ENCODE assay signal across 13 cellular contexts in genomic region chr12:95532851-95533250, GRCh38. TPM values are rescaled to one million over a fixed set of nuclear protein-coding genes. Genes with fewer than 3 reads are reported as not detected.
A peak's percentile ranks its signal among the peaks of the same experiment; 100 is the strongest.
DNase-seq lines count a peak whose midpoint lies in the region; ATAC-seq and TF ChIP-seq lines count a peak whose summit lies in the region.
"Had no signal": no experiment of that assay in that cellular context is flagged by ENCODE, and none has a peak within 500 bp of the region (broad histone marks: within the 10 kb centered on the region; RNA-seq: fewer than 3 reads in every experiment).

No MANE protein-coding gene starts in this region.

- H3K27me3 Mint-ChIP-seq in type B pancreatic cell (peaks cover 10% of the 10 kb centered on the region), glutamatergic neuron (ENCODE audit: unreplicated experiment) (no peaks in the 10 kb centered on the region)
- H3K27me3 Mint-ChIP-seq: activated naive CD8-positive, alpha-beta T cell; stimulated activated naive CD8-positive, alpha-beta T cell treated with anti-CD3 and anti-CD28 coated beads, Interleukin-15, Interleukin-2, amounts not matched to agents 100 ng/mL and 50 ng/mL, for 24 hours had no signal

- H3K4me3 ChIP-seq in fibroblast of the aortic adventitia (ENCODE audit: low read depth, low read length), result no peak overlapping the region
- H3K4me3 ChIP-seq: BLaER1 treated with 17β-estradiol and CSF1 and Interleukin-3, amounts not matched to agents 10 nM and 100 nM; dorsolateral prefrontal cortex; MG63 had no signal

- in situ Hi-C loops in SK-MEL-5 (cut with HindIII; ENCODE audit: low pct_unique_long_range_greater_than_20kb, low sequenced_read_pairs), result no loop called here

- H3K4me3 Mint-ChIP-seq in type B pancreatic cell (no peak overlapping the region), glutamatergic neuron (ENCODE audit: unreplicated experiment) (no peak overlapping the region)
- H3K4me3 Mint-ChIP-seq: activated naive CD8-positive, alpha-beta T cell; stimulated activated naive CD8-positive, alpha-beta T cell treated with anti-CD3 and anti-CD28 coated beads, Interleukin-15, Interleukin-2, amounts not matched to agents 100 ng/mL and 50 ng/mL, for 24 hours had no signal

- H3K9me3 Mint-ChIP-seq in type B pancreatic cell (no peaks in the 10 kb centered on the region), glutamatergic neuron (ENCODE audit: unreplicated experiment) (no peaks in the 10 kb centered on the region)
- H3K9me3 Mint-ChIP-seq: stimulated activated naive CD8-positive, alpha-beta T cell treated with anti-CD3 and anti-CD28 coated beads, Interleukin-15, Interleukin-2, amounts not matched to agents 100 ng/mL and 50 ng/mL, for 24 hours had no signal

- peak overlapping the region; percentile 43 for H3K27ac Mint-ChIP-seq in type B pancreatic cell
- no peak overlapping the region for H3K27ac Mint-ChIP-seq in glutamatergic neuron (ENCODE audit: unreplicated experiment)
- H3K27ac Mint-ChIP-seq: activated naive CD8-positive, alpha-beta T cell; stimulated activated naive CD8-positive, alpha-beta T cell treated with anti-CD3 and anti-CD28 coated beads, Interleukin-15, Interleukin-2, amounts not matched to agents 100 ng/mL and 50 ng/mL, for 24 hours had no signal

- H3K4me1 Mint-ChIP-seq in type B pancreatic cell (ENCODE audit: unreplicated experiment), result peaks cover 5% of the 10 kb centered on the region
- H3K4me1 Mint-ChIP-seq in glutamatergic neuron (ENCODE audit: low read depth, unreplicated experiment), result no peaks in the 10 kb centered on the region

- ATAC-seq in GM21360 (IDR thresholded peaks at IDR 0.05; ENCODE audit: unreplicated experiment) (no peak), HG02763 (IDR thresholded peaks at IDR 0.05; ENCODE audit: unreplicated experiment) (no peak)

- TF ChIP-seq CTCF in fibroblast of the aortic adventitia (IDR thresholded peaks at IDR 0.05; ENCODE audit: insufficient read depth, low read length) (no peak), type B pancreatic cell (conservative IDR thresholded peaks at IDR 0.05) (no peak), glutamatergic neuron (IDR thresholded peaks at IDR 0.05; ENCODE audit: partially characterized antibody, unreplicated experiment) (no peak)

- peak; percentile 36 for DNase-seq in stimulated activated CD4-positive, alpha-beta T cell treated with anti-CD3 and anti-CD28 coated beads, Interleukin-4, amount 100 ng/mL, for 24 hours
- DNase-seq in stimulated activated CD4-positive, alpha-beta T cell treated with anti-CD3 and anti-CD28 coated beads, Interleukin-12 subunit alpha, Interleukin-12 subunit beta, amount 100 ng/mL, for 4 hours, result no peak
- DNase-seq in SK-MEL-5 (ENCODE audit: low read depth, low spot score), result peak; percentile 44
- peak; percentile 79 for DNase-seq in fibroblast of the aortic adventitia (ENCODE audit: low read depth)
- DNase-seq in type B pancreatic cell (ENCODE audit: extremely low spot score, unreplicated experiment), result no peak
- no peak for DNase-seq in glutamatergic neuron
- DNase-seq: dorsolateral prefrontal cortex, MG63 had no signal

- H3K36me3 Mint-ChIP-seq in type B pancreatic cell (no peaks in the 10 kb centered on the region), glutamatergic neuron (ENCODE audit: unreplicated experiment) (no peaks in the 10 kb centered on the region)

RNA-seq across cellular contexts. Expression of gene USP44, which starts 18.4 kb away (rescaled TPM):
- 0.21 and 0.45 TPM in 2 replicates for total RNA-seq in SK-MEL-5 (2014; rRNA removed; shearing (Covaris generic))
- 0.07 and 0.09 TPM in 2 replicates for polyA plus RNA-seq in SK-MEL-5 (2015; cell fraction: cytosol; rRNA removed)
- 0.39 TPM in 1 of 2 replicates, not detected in the other for polyA plus RNA-seq in SK-MEL-5 (2015; cell fraction: nucleus; rRNA removed)
- total RNA-seq in fibroblast of the aortic adventitia (ENCODE audit: low replicate concordance), result 0.82 and 1.8 TPM in 2 replicates
- 0.69 and 0.80 TPM in 2 replicates for total RNA-seq in type B pancreatic cell (ENCODE audit: low replicate concordance)
- total RNA-seq in glutamatergic neuron (ENCODE audit: unreplicated experiment), result 2.7 TPM

RNA-seq across cellular contexts. Expression of gene METAP2, which starts 58.9 kb away (rescaled TPM):
- total RNA-seq in SK-MEL-5 (2014; rRNA removed; shearing (Covaris generic)), result 117 and 121 TPM in 2 replicates
- 74.8 and 84.7 TPM in 2 replicates for polyA plus RNA-seq in SK-MEL-5 (2015; cell fraction: cytosol; rRNA removed)
- 42.8 and 55.0 TPM in 2 replicates for polyA plus RNA-seq in SK-MEL-5 (2015; cell fraction: nucleus; rRNA removed)
- total RNA-seq in fibroblast of the aortic adventitia (ENCODE audit: low replicate concordance) (92.1 and 260 TPM in 2 replicates), type B pancreatic cell (ENCODE audit: low replicate concordance) (67.6 and 79.8 TPM in 2 replicates), glutamatergic neuron (ENCODE audit: unreplicated experiment) (81.8 TPM)

Comparison
In these comparisons a context has a peak if more than half of its experiments do, and no peak if none do; other contexts are left out.
1. DNase-seq: peak in stimulated activated CD4-positive, alpha-beta T cell treated with anti-CD3 and anti-CD28 coated beads, Interleukin-4, amount 100 ng/mL, for 24 hours (single experiment), SK-MEL-5 (single experiment) and fibroblast of the aortic adventitia (single experiment); none in stimulated activated CD4-positive, alpha-beta T cell treated with anti-CD3 and anti-CD28 coated beads, Interleukin-12 subunit alpha, Interleukin-12 subunit beta, amount 100 ng/mL, for 4 hours (single experiment), type B pancreatic cell (single experiment) and glutamatergic neuron (single experiment).